Comparison of ENCODE assay signal across 9 cellular contexts in the genomic region with DNA sequence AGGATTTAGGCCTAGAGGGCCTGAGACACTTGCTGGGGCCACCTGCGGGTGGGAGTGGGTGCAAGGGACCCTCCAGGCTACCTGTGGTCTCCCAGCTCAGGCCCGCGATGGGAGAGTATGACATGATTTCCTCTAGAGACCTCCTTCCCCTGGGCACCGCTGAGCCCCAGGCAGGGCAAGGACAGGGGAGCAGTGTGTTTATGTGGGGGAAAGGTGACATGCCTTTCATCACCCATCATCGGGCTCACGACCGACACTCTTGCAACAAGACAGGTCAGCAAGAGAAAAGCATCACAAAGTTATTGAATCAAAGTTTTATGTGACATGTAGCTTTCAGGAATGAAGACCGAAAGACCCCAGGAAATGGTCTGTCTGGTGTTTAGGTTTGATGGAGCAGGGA. TPM values are rescaled to one million over a fixed set of nuclear protein-coding genes. Genes with fewer than 3 reads are reported as not detected.
DNase-seq lines count a peak whose midpoint lies in the region; ATAC-seq and TF ChIP-seq lines count a peak whose summit lies in the region.
"Had no signal": no experiment of that assay in that cellular context is flagged by ENCODE, and none has a peak within 500 bp of the region (broad histone marks: within the 10 kb centered on the region; RNA-seq: fewer than 3 reads in every experiment).

No MANE protein-coding gene starts in this region.

- no peak overlapping the region for H3K4me3 ChIP-seq in SJCRH30
- H3K4me3 ChIP-seq: dorsolateral prefrontal cortex, SJSA1 had no signal

- TF ChIP-seq CTCF in RWPE1 (conservative IDR thresholded peaks at IDR 0.05; ENCODE audit: low read depth), result no peak
- no peak for TF ChIP-seq CTCF in progenitor cell of endocrine pancreas (IDR thresholded peaks at IDR 0.05; ENCODE audit: unreplicated experiment)

- POLR2A ChIA-PET in RWPE1 (lab: Yijun Ruan, JAX; ENCODE audit: low non-redundant PET), result no interaction called here

- no peak for ATAC-seq in GM21423 (IDR thresholded peaks at IDR 0.05; ENCODE audit: unreplicated experiment)

- H3K9me3 ChIP-seq in SJCRH30 (replicated peaks), result no peaks in the 10 kb centered on the region
- H3K9me3 ChIP-seq: SJSA1 had no signal

- H3K4me1 Mint-ChIP-seq in progenitor cell of endocrine pancreas (ENCODE audit: low read depth), result no peaks in the 10 kb centered on the region

- CTCF ChIA-PET in RWPE1 (lab: Yijun Ruan, JAX), result interaction anchor here (0.6 kb wide), 1 partner anchor 54 kb away, joined by 4 read pairs; no protein-coding TSS in a partner anchor

- H3K36me3 Mint-ChIP-seq in progenitor cell of endocrine pancreas (ENCODE audit: insufficient read depth), result no peaks in the 10 kb centered on the region

- H3K4me3 Mint-ChIP-seq in progenitor cell of endocrine pancreas (ENCODE audit: low read depth), result no peak overlapping the region

- H3K27ac Mint-ChIP-seq in progenitor cell of endocrine pancreas, result peak overlapping the region; percentile 26

- H3K36me3 ChIP-seq in SJCRH30, result peaks cover 4% of the 10 kb centered on the region; the same call in 1 of the 2 replicates

- H3K27me3 ChIP-seq in SJCRH30, result no peaks in the 10 kb centered on the region
- H3K27me3 ChIP-seq: dorsolateral prefrontal cortex, SJSA1 had no signal

- H3K4me1 ChIP-seq in SJCRH30, result no peaks in the 10 kb centered on the region

- H3K27me3 Mint-ChIP-seq in progenitor cell of endocrine pancreas, result peaks cover 7% of the 10 kb centered on the region

- H3K27ac ChIP-seq in RWPE1 (peak overlapping the region; percentile 43), SJCRH30 (no peak overlapping the region)
- H3K27ac ChIP-seq: SJSA1 had no signal

- DNase-seq in EL (peak; percentile 60), RWPE1 (ENCODE audit: low spot score) (no peak), glomerular visceral epithelial cell (ENCODE audit: extremely low spot score) (peak; percentile 29), progenitor cell of endocrine pancreas (ENCODE audit: low spot score, unreplicated experiment) (no peak), SJCRH30 (no peak), GF-D8 (lab: John Stamatoyannopoulos, UW) (no peak)
- DNase-seq: dorsolateral prefrontal cortex had no signal

- no peaks in the 10 kb centered on the region for H3K9me3 Mint-ChIP-seq in progenitor cell of endocrine pancreas (ENCODE audit: low read depth)

RNA-seq across cellular contexts. Expression of a gene that starts 19.9 kb away (rescaled TPM):
- total RNA-seq in progenitor cell of endocrine pancreas, result 0.72 and 1.5 TPM in 2 replicates
- total RNA-seq in SJCRH30 (2014; rRNA removed; shearing (Covaris generic)), result 11.1 and 13.2 TPM in 2 replicates

RNA-seq across cellular contexts. Expression of a gene that starts 56.8 kb away (rescaled TPM):
- total RNA-seq in progenitor cell of endocrine pancreas, result 31.3 and 32.9 TPM in 2 replicates
- total RNA-seq in SJCRH30 (2014; rRNA removed; shearing (Covaris generic)), result 4.0 and 4.2 TPM in 2 replicates

Comparison
In these comparisons a context has a peak if more than half of its experiments do, and no peak if none do; other contexts are left out.
1. DNase-seq: peak in EL (single experiment) and glomerular visceral epithelial cell (single experiment); none in RWPE1 (single experiment), progenitor cell of endocrine pancreas (single experiment), SJCRH30 (0 of 2) and GF-D8 (single experiment).